20 cellular contexts compared by ENCODE assay signal in the genomic region with DNA sequence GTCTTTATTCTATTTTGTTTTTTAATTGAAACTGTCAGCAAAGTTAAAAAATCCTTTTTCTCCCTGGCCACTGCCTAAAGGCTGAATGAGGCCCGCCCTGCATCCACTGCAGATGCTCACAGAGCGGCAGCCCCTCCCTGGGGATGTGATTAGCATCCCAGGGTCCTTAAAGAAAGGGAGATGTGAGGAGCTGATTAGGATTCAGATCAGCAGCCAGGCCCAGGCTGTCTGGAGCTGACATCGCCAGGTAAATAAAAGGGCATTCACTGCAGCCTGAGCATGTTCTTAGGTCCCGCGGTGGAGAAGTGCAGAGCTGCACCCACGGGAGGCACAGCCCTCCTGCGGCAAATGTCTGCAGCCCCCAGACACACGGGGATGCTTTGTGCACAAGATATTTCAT.
"Had no signal": no experiment of that assay in that cellular context is flagged by ENCODE, and none has a peak within 500 bp of the region (broad histone marks: within the 10 kb centered on the region; RNA-seq: fewer than 3 reads in every experiment).

No MANE protein-coding gene starts in this region.

- H3K9me3 ChIP-seq: breast epithelium, colonic mucosa, esophagus squamous epithelium, gastrocnemius medialis, lower lobe of right lung, prostate gland, thoracic aorta, vagina had no signal

- H3K27me3 ChIP-seq: breast epithelium, colonic mucosa, vagina had no signal

- H3K36me3 ChIP-seq: breast epithelium, colonic mucosa, esophagus squamous epithelium, gastrocnemius medialis, lower lobe of right lung, prostate gland, thoracic aorta, vagina had no signal

- DNase-seq: activated CD4-positive, alpha-beta memory T cell treated with anti-CD3 and anti-CD28 coated beads, Interleukin-2, amount 10 ng/mL, durations not matched to agents 7 days and 5 days; activated CD4-positive, alpha-beta T cell treated with anti-CD3 and anti-CD28 coated beads, Interleukin-2, amount 10 ng/mL, durations not matched to agents 24 days and 14 days; activated effector memory CD4-positive, alpha-beta T cell treated with Interleukin-2 at 50 U/mL for 16 hours; activated naive CD4-positive, alpha-beta T cell treated with anti-CD3 and anti-CD28 coated beads for 36 hours; activated naive CD8-positive, alpha-beta T cell treated with anti-CD3 and anti-CD28 coated beads, Interleukin-2, amount 10 ng/mL, durations not matched to agents 7 days and 5 days; activated T-cell treated with anti-CD3 and anti-CD28 coated beads, Interleukin-2, amount 50 U/mL, for 72 hours; amniotic stem cell; colonic mucosa; esophagus squamous epithelium; gastrocnemius medialis; head of caudate nucleus; kidney; lower lobe of right lung; naive thymus-derived CD4-positive, alpha-beta T cell; stimulated activated CD4-positive, alpha-beta T cell treated with anti-CD3 and anti-CD28 coated beads, Interleukin-4, amount 100 ng/mL, for 24 hours; stimulated activated naive CD4-positive, alpha-beta T cell treated with Interleukin-2 at 50 U/mL for 16 hours had no signal

- H3K27ac ChIP-seq: breast epithelium, colonic mucosa, esophagus squamous epithelium, gastrocnemius medialis, lower lobe of right lung, prostate gland, thoracic aorta, vagina had no signal

- H3K4me3 ChIP-seq: breast epithelium, colonic mucosa, esophagus squamous epithelium, gastrocnemius medialis, lower lobe of right lung, prostate gland, thoracic aorta, vagina had no signal

- H3K4me1 ChIP-seq: breast epithelium, colonic mucosa, prostate gland, vagina had no signal

- ATAC-seq: activated T-cell treated with anti-CD3 and anti-CD28 coated beads, Interleukin-2, amount 50 U/mL, for 72 hours; gastrocnemius medialis; lower lobe of right lung; naive thymus-derived CD4-positive, alpha-beta T cell had no signal
